2 cellular contexts compared by ENCODE assay signal in the genomic region with DNA sequence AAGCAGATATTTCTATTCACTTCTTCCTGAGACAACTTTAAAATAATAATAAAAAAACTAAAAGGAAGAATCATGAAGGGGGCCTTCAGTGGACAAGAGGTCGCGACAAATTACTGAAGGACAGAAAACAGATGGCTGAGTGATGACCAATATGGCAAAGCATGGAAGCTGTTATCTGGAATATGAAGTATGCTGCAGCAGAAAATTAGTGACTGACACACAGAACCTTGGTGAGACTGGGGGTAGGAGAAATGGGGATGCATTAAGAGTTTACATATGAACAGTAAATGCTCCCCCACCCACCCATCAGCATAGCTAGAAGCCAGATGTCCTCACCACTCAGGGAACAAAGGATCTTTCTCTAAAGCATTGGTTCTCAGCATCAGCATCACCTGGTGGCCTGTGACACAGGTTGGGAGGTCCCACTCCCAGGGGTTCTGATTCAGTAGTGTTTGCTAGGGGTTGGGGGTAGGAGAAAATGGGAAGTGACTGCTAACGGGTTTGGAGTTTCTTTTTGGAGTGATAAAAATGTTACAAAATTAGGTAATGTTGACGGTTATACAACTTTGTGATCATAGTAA.
TF ChIP-seq lines count a peak whose summit lies in the region.

No MANE protein-coding gene starts in this region.

TF ChIP-seq in IMR-90, 13 proteins besides CTCF, POLR2A, EP300 and RAD21:
- TF ChIP-seq BHLHE40 (IDR thresholded peaks at IDR 0.05; ENCODE audit: low read depth, low read length) (no peak), FOS (IDR thresholded peaks at IDR 0.05; ENCODE audit: low read depth, low read length) (no peak), RFX5 (IDR thresholded peaks at IDR 0.05; ENCODE audit: low read depth, low read length) (no peak), RCOR1 (IDR thresholded peaks at IDR 0.05; ENCODE audit: insufficient replicate concordance, low read length) (no peak), NFE2L2 (IDR thresholded peaks at IDR 0.05; ENCODE audit: low read depth, low read length) (no peak), CHD1 (IDR thresholded peaks at IDR 0.05; ENCODE audit: low read depth, low read length) (no peak), MAFK (IDR thresholded peaks at IDR 0.05; ENCODE audit: low read depth, low read length) (no peak), CEBPB (IDR thresholded peaks at IDR 0.05; ENCODE audit: low read depth, low read length) (no peak)
- TF ChIP-seq, protein P1, sequence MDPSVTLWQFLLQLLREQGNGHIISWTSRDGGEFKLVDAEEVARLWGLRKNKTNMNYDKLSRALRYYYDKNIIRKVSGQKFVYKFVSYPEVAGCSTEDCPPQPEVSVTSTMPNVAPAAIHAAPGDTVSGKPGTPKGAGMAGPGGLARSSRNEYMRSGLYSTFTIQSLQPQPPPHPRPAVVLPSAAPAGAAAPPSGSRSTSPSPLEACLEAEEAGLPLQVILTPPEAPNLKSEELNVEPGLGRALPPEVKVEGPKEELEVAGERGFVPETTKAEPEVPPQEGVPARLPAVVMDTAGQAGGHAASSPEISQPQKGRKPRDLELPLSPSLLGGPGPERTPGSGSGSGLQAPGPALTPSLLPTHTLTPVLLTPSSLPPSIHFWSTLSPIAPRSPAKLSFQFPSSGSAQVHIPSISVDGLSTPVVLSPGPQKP (IDR thresholded peaks at IDR 0.05; ENCODE audit: borderline replicate concordance, low read depth, low read length), result no peak

TF ChIP-seq in SK-N-SH, 30 proteins besides CTCF, POLR2A, EP300 and RAD21:
- no peak for TF ChIP-seq RXRA (IDR thresholded peaks at IDR 0.05; ENCODE audit: borderline replicate concordance, low read depth)
- peak; percentile 51; the same call in 1 of the 2 replicates for TF ChIP-seq TCF12 (IDR thresholded peaks at IDR 0.05)
- TF ChIP-seq, protein P2, sequence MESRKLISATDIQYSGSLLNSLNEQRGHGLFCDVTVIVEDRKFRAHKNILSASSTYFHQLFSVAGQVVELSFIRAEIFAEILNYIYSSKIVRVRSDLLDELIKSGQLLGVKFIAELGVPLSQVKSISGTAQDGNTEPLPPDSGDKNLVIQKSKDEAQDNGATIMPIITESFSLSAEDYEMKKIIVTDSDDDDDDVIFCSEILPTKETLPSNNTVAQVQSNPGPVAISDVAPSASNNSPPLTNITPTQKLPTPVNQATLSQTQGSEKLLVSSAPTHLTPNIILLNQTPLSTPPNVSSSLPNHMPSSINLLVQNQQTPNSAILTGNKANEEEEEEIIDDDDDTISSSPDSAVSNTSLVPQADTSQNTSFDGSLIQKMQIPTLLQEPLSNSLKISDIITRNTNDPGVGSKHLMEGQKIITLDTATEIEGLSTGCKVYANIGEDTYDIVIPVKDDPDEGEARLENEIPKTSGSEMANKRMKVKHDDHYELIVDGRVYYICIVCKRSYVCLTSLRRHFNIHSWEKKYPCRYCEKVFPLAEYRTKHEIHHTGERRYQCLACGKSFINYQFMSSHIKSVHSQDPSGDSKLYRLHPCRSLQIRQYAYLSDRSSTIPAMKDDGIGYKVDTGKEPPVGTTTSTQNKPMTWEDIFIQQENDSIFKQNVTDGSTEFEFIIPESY (IDR thresholded peaks at IDR 0.05; ENCODE audit: borderline replicate concordance, low read depth), result no peak
- TF ChIP-seq GATA2 (CRISPR knock-in tag; IDR thresholded peaks at IDR 0.05), result peak; percentile 77
- no peak for TF ChIP-seq ELF1 (IDR thresholded peaks at IDR 0.05)
- TF ChIP-seq, protein P3, sequence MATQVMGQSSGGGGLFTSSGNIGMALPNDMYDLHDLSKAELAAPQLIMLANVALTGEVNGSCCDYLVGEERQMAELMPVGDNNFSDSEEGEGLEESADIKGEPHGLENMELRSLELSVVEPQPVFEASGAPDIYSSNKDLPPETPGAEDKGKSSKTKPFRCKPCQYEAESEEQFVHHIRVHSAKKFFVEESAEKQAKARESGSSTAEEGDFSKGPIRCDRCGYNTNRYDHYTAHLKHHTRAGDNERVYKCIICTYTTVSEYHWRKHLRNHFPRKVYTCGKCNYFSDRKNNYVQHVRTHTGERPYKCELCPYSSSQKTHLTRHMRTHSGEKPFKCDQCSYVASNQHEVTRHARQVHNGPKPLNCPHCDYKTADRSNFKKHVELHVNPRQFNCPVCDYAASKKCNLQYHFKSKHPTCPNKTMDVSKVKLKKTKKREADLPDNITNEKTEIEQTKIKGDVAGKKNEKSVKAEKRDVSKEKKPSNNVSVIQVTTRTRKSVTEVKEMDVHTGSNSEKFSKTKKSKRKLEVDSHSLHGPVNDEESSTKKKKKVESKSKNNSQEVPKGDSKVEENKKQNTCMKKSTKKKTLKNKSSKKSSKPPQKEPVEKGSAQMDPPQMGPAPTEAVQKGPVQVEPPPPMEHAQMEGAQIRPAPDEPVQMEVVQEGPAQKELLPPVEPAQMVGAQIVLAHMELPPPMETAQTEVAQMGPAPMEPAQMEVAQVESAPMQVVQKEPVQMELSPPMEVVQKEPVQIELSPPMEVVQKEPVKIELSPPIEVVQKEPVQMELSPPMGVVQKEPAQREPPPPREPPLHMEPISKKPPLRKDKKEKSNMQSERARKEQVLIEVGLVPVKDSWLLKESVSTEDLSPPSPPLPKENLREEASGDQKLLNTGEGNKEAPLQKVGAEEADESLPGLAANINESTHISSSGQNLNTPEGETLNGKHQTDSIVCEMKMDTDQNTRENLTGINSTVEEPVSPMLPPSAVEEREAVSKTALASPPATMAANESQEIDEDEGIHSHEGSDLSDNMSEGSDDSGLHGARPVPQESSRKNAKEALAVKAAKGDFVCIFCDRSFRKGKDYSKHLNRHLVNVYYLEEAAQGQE (IDR thresholded peaks at IDR 0.05; ENCODE audit: low read depth, low read length), result no peak
- no peak for TF ChIP-seq SIN3A (IDR thresholded peaks at IDR 0.05; ENCODE audit: borderline replicate concordance, low read depth, low read length)
- TF ChIP-seq MXI1 (IDR thresholded peaks at IDR 0.05; ENCODE audit: low read depth, low read length), result peak; percentile 33; the same call in 1 of the 2 replicates
- no peak for TF ChIP-seq FOXM1 (IDR thresholded peaks at IDR 0.05; ENCODE audit: low read depth)
- TF ChIP-seq, protein P4, sequence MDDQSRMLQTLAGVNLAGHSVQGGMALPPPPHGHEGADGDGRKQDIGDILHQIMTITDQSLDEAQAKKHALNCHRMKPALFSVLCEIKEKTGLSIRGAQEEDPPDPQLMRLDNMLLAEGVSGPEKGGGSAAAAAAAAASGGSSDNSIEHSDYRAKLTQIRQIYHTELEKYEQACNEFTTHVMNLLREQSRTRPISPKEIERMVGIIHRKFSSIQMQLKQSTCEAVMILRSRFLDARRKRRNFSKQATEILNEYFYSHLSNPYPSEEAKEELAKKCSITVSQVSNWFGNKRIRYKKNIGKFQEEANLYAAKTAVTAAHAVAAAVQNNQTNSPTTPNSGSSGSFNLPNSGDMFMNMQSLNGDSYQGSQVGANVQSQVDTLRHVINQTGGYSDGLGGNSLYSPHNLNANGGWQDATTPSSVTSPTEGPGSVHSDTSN (IDR thresholded peaks at IDR 0.05), result 0 out of 2 replicates have a peak, but pooled peaks have one; percentile 13
- no peak for TF ChIP-seq NFIC (IDR thresholded peaks at IDR 0.05; ENCODE audit: borderline replicate concordance)
- TF ChIP-seq EZH2phosphoT487 (IDR thresholded peaks at IDR 0.05; ENCODE audit: borderline replicate concordance, low read depth), result no peak
- TF ChIP-seq POLR2AphosphoS5 (IDR thresholded peaks at IDR 0.05; ENCODE audit: low read depth, low read length), result no peak
- TF ChIP-seq YY1 (IDR thresholded peaks at IDR 0.05; ENCODE audit: low read depth), result no peak
- TF ChIP-seq FOSL2 (IDR thresholded peaks at IDR 0.05; ENCODE audit: borderline replicate concordance, low read depth), result no peak
- TF ChIP-seq, protein P5, sequence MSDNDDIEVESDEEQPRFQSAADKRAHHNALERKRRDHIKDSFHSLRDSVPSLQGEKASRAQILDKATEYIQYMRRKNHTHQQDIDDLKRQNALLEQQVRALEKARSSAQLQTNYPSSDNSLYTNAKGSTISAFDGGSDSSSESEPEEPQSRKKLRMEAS (IDR thresholded peaks at IDR 0.05; ENCODE audit: low read depth), result no peak
- TF ChIP-seq, protein P6, sequence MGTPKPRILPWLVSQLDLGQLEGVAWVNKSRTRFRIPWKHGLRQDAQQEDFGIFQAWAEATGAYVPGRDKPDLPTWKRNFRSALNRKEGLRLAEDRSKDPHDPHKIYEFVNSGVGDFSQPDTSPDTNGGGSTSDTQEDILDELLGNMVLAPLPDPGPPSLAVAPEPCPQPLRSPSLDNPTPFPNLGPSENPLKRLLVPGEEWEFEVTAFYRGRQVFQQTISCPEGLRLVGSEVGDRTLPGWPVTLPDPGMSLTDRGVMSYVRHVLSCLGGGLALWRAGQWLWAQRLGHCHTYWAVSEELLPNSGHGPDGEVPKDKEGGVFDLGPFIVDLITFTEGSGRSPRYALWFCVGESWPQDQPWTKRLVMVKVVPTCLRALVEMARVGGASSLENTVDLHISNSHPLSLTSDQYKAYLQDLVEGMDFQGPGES (IDR thresholded peaks at IDR 0.05; ENCODE audit: low read depth, low read length), result no peak
- TF ChIP-seq CHD2 (IDR thresholded peaks at IDR 0.05; ENCODE audit: low read length, partially characterized antibody), result peak; percentile 74
- TF ChIP-seq RCOR1 (IDR thresholded peaks at IDR 0.05; ENCODE audit: low read length), result peak; percentile 70; the same call in 1 of the 2 replicates
- no peak for TF ChIP-seq FOXJ3 (CRISPR knock-in tag; IDR thresholded peaks at IDR 0.05)
- no peak for TF ChIP-seq JUND (IDR thresholded peaks at IDR 0.05)
- TF ChIP-seq SMC3 (IDR thresholded peaks at IDR 0.05; ENCODE audit: low read depth, low read length), result no peak
- TF ChIP-seq NRF1 (IDR thresholded peaks at IDR 0.05; ENCODE audit: low read depth, low read length), result no peak
- no peak for TF ChIP-seq MEF2A (IDR thresholded peaks at IDR 0.05; ENCODE audit: borderline replicate concordance, low read depth)
- TF ChIP-seq, protein P7, sequence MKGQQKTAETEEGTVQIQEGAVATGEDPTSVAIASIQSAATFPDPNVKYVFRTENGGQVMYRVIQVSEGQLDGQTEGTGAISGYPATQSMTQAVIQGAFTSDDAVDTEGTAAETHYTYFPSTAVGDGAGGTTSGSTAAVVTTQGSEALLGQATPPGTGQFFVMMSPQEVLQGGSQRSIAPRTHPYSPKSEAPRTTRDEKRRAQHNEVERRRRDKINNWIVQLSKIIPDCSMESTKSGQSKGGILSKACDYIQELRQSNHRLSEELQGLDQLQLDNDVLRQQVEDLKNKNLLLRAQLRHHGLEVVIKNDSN (IDR thresholded peaks at IDR 0.05; ENCODE audit: borderline replicate concordance, low read depth), result no peak
- no peak for TF ChIP-seq TAF1 (IDR thresholded peaks at IDR 0.05; ENCODE audit: borderline replicate concordance, low read depth, low read length)
- TF ChIP-seq RFX5 (IDR thresholded peaks at IDR 0.05; ENCODE audit: low read length), result no peak
- no peak for TF ChIP-seq GABPA (IDR thresholded peaks at IDR 0.05; ENCODE audit: low read depth)
- TF ChIP-seq, protein P8, sequence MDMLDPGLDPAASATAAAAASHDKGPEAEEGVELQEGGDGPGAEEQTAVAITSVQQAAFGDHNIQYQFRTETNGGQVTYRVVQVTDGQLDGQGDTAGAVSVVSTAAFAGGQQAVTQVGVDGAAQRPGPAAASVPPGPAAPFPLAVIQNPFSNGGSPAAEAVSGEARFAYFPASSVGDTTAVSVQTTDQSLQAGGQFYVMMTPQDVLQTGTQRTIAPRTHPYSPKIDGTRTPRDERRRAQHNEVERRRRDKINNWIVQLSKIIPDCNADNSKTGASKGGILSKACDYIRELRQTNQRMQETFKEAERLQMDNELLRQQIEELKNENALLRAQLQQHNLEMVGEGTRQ (IDR thresholded peaks at IDR 0.05; ENCODE audit: borderline replicate concordance, low read depth, low read length), result no peak
- no peak for TF ChIP-seq TEAD4 (IDR thresholded peaks at IDR 0.05; ENCODE audit: borderline replicate concordance, insufficient read depth)
